1 cellular context compared by ENCODE assay signal in the genomic region with DNA sequence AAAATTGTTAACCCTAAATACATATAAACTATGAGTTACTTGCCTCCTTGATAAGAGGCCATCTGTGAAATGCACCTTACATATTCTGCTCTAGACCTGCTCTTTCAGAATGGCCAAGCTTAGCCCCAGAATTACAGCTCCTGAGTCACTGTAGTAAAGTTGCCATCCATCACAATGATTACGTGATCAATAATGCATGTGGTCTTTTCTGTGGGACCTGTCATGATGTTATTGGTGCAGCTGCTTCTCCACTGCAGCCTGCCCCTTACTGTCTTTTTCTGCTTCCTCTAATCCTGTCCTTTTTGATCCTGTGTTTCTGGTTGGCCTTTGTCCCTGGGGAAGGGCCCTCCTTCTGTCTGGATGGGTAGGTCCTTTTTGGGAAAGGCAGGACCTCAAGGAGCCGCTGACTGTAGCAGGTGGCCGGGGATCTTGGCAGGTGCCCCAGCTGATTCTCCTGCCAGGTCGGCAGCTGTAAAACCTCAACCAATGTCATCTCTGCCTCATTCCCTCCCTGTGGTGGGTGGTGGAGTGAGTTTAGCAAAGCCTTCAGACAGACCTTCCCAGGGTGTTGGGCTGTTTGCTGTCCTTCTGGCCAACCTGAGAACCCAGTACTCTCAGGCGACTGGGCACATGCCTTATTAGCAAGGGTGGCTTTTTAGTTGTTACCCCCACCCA.
TF ChIP-seq lines count a peak whose summit lies in the region.

No MANE protein-coding gene starts in this region.

TF ChIP-seq in WTC11, 78 proteins besides CTCF, POLR2A, EP300 and RAD21 (continued from another document):
- TF ChIP-seq, protein P1, sequence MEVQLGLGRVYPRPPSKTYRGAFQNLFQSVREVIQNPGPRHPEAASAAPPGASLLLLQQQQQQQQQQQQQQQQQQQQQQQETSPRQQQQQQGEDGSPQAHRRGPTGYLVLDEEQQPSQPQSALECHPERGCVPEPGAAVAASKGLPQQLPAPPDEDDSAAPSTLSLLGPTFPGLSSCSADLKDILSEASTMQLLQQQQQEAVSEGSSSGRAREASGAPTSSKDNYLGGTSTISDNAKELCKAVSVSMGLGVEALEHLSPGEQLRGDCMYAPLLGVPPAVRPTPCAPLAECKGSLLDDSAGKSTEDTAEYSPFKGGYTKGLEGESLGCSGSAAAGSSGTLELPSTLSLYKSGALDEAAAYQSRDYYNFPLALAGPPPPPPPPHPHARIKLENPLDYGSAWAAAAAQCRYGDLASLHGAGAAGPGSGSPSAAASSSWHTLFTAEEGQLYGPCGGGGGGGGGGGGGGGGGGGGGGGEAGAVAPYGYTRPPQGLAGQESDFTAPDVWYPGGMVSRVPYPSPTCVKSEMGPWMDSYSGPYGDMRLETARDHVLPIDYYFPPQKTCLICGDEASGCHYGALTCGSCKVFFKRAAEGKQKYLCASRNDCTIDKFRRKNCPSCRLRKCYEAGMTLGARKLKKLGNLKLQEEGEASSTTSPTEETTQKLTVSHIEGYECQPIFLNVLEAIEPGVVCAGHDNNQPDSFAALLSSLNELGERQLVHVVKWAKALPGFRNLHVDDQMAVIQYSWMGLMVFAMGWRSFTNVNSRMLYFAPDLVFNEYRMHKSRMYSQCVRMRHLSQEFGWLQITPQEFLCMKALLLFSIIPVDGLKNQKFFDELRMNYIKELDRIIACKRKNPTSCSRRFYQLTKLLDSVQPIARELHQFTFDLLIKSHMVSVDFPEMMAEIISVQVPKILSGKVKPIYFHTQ (CRISPR knock-in tag; IDR thresholded peaks at IDR 0.05) = no peak
- TF ChIP-seq GRHL2 (CRISPR knock-in tag; IDR thresholded peaks at IDR 0.05; ENCODE audit: insufficient replicate concordance, severe bottlenecking) (no peak), CBFB (CRISPR knock-in tag; IDR thresholded peaks at IDR 0.05; ENCODE audit: low read depth) (no peak), ZNF396 (CRISPR knock-in tag; IDR thresholded peaks at IDR 0.05; ENCODE audit: borderline replicate concordance) (no peak)
- TF ChIP-seq, protein P2, sequence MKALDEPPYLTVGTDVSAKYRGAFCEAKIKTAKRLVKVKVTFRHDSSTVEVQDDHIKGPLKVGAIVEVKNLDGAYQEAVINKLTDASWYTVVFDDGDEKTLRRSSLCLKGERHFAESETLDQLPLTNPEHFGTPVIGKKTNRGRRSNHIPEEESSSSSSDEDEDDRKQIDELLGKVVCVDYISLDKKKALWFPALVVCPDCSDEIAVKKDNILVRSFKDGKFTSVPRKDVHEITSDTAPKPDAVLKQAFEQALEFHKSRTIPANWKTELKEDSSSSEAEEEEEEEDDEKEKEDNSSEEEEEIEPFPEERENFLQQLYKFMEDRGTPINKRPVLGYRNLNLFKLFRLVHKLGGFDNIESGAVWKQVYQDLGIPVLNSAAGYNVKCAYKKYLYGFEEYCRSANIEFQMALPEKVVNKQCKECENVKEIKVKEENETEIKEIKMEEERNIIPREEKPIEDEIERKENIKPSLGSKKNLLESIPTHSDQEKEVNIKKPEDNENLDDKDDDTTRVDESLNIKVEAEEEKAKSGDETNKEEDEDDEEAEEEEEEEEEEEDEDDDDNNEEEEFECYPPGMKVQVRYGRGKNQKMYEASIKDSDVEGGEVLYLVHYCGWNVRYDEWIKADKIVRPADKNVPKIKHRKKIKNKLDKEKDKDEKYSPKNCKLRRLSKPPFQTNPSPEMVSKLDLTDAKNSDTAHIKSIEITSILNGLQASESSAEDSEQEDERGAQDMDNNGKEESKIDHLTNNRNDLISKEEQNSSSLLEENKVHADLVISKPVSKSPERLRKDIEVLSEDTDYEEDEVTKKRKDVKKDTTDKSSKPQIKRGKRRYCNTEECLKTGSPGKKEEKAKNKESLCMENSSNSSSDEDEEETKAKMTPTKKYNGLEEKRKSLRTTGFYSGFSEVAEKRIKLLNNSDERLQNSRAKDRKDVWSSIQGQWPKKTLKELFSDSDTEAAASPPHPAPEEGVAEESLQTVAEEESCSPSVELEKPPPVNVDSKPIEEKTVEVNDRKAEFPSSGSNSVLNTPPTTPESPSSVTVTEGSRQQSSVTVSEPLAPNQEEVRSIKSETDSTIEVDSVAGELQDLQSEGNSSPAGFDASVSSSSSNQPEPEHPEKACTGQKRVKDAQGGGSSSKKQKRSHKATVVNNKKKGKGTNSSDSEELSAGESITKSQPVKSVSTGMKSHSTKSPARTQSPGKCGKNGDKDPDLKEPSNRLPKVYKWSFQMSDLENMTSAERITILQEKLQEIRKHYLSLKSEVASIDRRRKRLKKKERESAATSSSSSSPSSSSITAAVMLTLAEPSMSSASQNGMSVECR (CRISPR knock-in tag; IDR thresholded peaks at IDR 0.05; ENCODE audit: borderline replicate concordance) = no peak
